ENCODE assay signal across 9 cellular contexts in the genomic region with DNA sequence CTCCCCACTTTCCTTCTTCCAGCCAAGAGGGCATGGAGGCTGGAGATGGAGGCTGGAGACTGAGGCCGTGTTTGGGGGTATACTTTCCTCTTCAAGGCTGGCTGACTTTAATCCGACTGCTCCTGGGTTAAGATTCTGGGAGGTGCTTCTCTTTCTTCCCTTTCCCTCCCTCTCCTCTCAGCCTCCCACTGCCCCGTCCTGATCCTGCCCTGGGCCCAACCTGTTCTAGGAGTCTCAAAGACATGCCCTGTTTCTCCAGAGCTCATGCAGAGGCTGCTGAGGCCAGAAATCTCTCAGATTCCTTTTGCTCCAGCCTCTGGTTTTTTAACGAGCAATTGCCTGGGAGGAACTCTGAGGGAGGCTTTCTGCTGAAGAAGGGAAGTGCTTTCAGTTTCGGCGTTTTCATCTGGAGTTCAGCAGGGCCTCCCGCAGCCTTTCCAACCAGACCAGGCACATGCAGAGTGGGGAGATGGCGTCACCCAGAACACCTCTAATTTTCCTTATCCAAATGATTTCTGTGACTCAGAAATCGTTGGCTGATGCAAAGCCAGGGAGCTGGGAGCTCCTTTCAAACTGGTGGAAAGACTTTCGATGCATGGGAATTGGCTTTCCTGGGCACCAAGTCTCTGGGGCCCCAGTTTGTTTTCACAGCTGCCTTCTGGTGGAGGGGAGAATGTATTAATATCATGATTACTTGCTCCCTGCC. TPM values are rescaled to one million over a fixed set of nuclear protein-coding genes. Genes with fewer than 3 reads are reported as not detected.
DNase-seq lines count a peak whose midpoint lies in the region; ATAC-seq and TF ChIP-seq lines count a peak whose summit lies in the region.
"Had no signal": no experiment of that assay in that cellular context is flagged by ENCODE, and none has a peak within 500 bp of the region (broad histone marks: within the 10 kb centered on the region; RNA-seq: fewer than 3 reads in every experiment).

No MANE protein-coding gene starts in this region.

- H3K4me3 ChIP-seq in SJCRH30: peak overlapping the region; percentile 44
- peak overlapping the region; percentile 10 for H3K4me3 ChIP-seq in fibroblast of the aortic adventitia (ENCODE audit: low read depth, low read length)
- peak overlapping the region; percentile 26 for H3K4me3 ChIP-seq in rectal smooth muscle tissue (ENCODE audit: low read length)

- peak overlapping the region; percentile 25 for H3K9ac ChIP-seq in rectal smooth muscle tissue (ENCODE audit: low read length)

- no peak for ATAC-seq in HG03354 (IDR thresholded peaks at IDR 0.05; ENCODE audit: poor library complexity, severe bottlenecking, unreplicated experiment)

- H3K27ac ChIP-seq in SJCRH30: peak overlapping the region; percentile 87
- H3K27ac ChIP-seq in rectal smooth muscle tissue (ENCODE audit: low read depth, low read length): peak overlapping the region; percentile 65
- H3K27ac ChIP-seq: VCaP had no signal

- no peaks in the 10 kb centered on the region for H3K9me3 ChIP-seq in SJCRH30 (replicated peaks)

- H3K4me1 ChIP-seq in SJCRH30: peaks cover 15% of the 10 kb centered on the region
- H3K4me1 ChIP-seq in rectal smooth muscle tissue (ENCODE audit: control insufficient read depth, insufficient read depth, low read length): no peaks in the 10 kb centered on the region

- no peaks in the 10 kb centered on the region for H3K36me3 ChIP-seq in SJCRH30
- H3K36me3 ChIP-seq in rectal smooth muscle tissue (ENCODE audit: control insufficient read depth, insufficient read depth, low read length): no peaks in the 10 kb centered on the region

- TF ChIP-seq CTCF in fibroblast of the aortic adventitia (IDR thresholded peaks at IDR 0.05; ENCODE audit: insufficient read depth, low read length): no peak

- DNase-seq in NCI-H1092 treated with DMSO at 0.1 percent for 48 hours (lab: John Stamatoyannopoulos, UW) (peak; percentile 43), NCI-H1092 (lab: John Stamatoyannopoulos, UW) (no peak), SJCRH30 (peak; percentile 90 to 95), fibroblast of the aortic adventitia (ENCODE audit: low read depth) (peak; percentile 92), GM19240 (ENCODE audit: insufficient read length, low spot score) (no peak)
- no peak for DNase-seq in stimulated activated CD4-positive, alpha-beta T cell treated with anti-CD3 and anti-CD28 coated beads, Interleukin-4, amount 100 ng/mL, for 1 hour

- H3K27me3 ChIP-seq in SJCRH30 (no peaks in the 10 kb centered on the region), rectal smooth muscle tissue (ENCODE audit: control insufficient read depth, insufficient read depth, low read length) (no peaks in the 10 kb centered on the region)

RNA-seq across cellular contexts. Expression of gene FAM9C, which starts 34.5 kb away (rescaled TPM):
- 0.16 and 0.20 TPM in 2 replicates for total RNA-seq in SJCRH30 (2014; rRNA removed; shearing (Covaris generic))
- total RNA-seq in fibroblast of the aortic adventitia (ENCODE audit: low replicate concordance): not detected in 2 replicates

Comparison
In these comparisons a context has a peak if more than half of its experiments do, and no peak if none do; other contexts are left out.
1. DNase-seq: peak in NCI-H1092 treated with DMSO at 0.1 percent for 48 hours (single experiment), SJCRH30 (2 of 2) and fibroblast of the aortic adventitia (single experiment); none in NCI-H1092 (single experiment), GM19240 (single experiment) and stimulated activated CD4-positive, alpha-beta T cell treated with anti-CD3 and anti-CD28 coated beads, Interleukin-4, amount 100 ng/mL, for 1 hour (single experiment).
2. Peak in every context shown above with its lines, with median percentiles within 50 percentile points of each other: H3K4me3 ChIP-seq.